ENCODE assay signal across 13 cellular contexts in genomic region chr7:4650471-4651047, GRCh38. TPM values are rescaled to one million over a fixed set of nuclear protein-coding genes. Genes with fewer than 3 reads are reported as not detected.
DNase-seq lines count a peak whose midpoint lies in the region; ATAC-seq, FAIRE-seq and TF ChIP-seq lines count a peak whose summit lies in the region.
"Had no signal": no experiment of that assay in that cellular context is flagged by ENCODE, and none has a peak within 500 bp of the region (broad histone marks: within the 10 kb centered on the region; RNA-seq: fewer than 3 reads in every experiment).

No MANE protein-coding gene starts in this region.

- 86% methylated on average over 18 of the region's 18 CpGs; no CpG with 5 or more reads in 1 of the 2 experiments for WGBS in H1 (ENCODE audit: extremely low coverage in 1 of 2, insufficient coverage in 1 of 2, insufficient read length in 1 of 2, insufficient replicate concordance in 2 of 2, low coverage in 1 of 2, low lambda C conversion rate in 2 of 2, missing lambda C conversion rate in 1 of 2), 2 experiments
- WGBS in HepG2 (ENCODE audit: low lambda C conversion rate): 61% methylated on average over 6 of the region's 18 CpGs
- 63% methylated on average over 18 of the region's 18 CpGs for WGBS in smooth muscle cell (ENCODE audit: low lambda C conversion rate)

- TF ChIP-seq RAD21 in H1 (IDR thresholded peaks at IDR 0.05 in 1 of 2, conservative IDR thresholded peaks at IDR 0.05 in 1 of 2; ENCODE audit: low read depth in 2 of 2, low read length in 2 of 2) (no peak), HepG2 (CRISPR knock-in tag; IDR thresholded peaks at IDR 0.05) (no peak)

- H3K4me3 Mint-ChIP-seq in CD4-positive, alpha-beta memory T cell: no peak overlapping the region
- H3K4me3 Mint-ChIP-seq: IgD-negative memory B cell; stimulated activated memory B cell treated with anti-CD40 and anti-IgM and Interleukin-4, amounts not matched to agents 10 μg/mL and 1 μg/mL and 100 μg/mL, for 72 hours had no signal

- H3K4me2 ChIP-seq in H1 (ENCODE audit: insufficient read depth in 1 of 2, low read depth in 2 of 2, low read length in 2 of 2) (no peak overlapping the region), HepG2 (ENCODE audit: low read depth, low read length) (peak overlapping the region; percentile 54), smooth muscle cell (no peak overlapping the region)

- CTCF ChIA-PET in H1 (lab: Charles Lee; ENCODE audit: partially characterized antibody): interaction anchor here (1.0 kb wide), 1 partner anchor 10 kb away, joined by 3 read pairs; no protein-coding TSS in a partner anchor
- CTCF ChIA-PET in HepG2 (lab: Yijun Ruan, JAX; ENCODE audit: low intra/inter-chr PET ratio, low total read pairs): no interaction called here
- CTCF ChIA-PET in CD4-positive, alpha-beta memory T cell (lab: Charles Lee; ENCODE audit: partially characterized antibody): no interaction called here
- CTCF ChIA-PET in HEK293T (lab: Yijun Ruan, JAX): no interaction called here

- H4K5ac ChIP-seq in H1 (ENCODE audit: insufficient read length, low read depth, low read length): no peak overlapping the region

- no peak overlapping the region for H3K9ac ChIP-seq in H1 (replicated peaks in 1 of 4; ENCODE audit: extremely low read depth in 1 of 4, low read depth in 3 of 4, low read length in 3 of 4)
- H3K9ac ChIP-seq in HepG2 (ENCODE audit: insufficient read depth, low read depth, low read length): peak overlapping the region; percentile 48
- H3K9ac ChIP-seq in smooth muscle cell (ENCODE audit: low read depth): no peak overlapping the region

- H3K9me3 ChIP-seq in HAP-1 (no peaks in the 10 kb centered on the region), H1 (ENCODE audit: insufficient read depth in 2 of 2, low read depth in 1 of 2, low read length in 1 of 2) (peaks cover 8 to 42% of the 10 kb centered on the region in 2 experiments; a peak in 3 of 4 replicates), HepG2 (ENCODE audit: low read length) (no peaks in the 10 kb centered on the region), smooth muscle cell (replicated peaks; ENCODE audit: low read depth) (no peaks in the 10 kb centered on the region)
- no peaks in the 10 kb centered on the region for H3K9me3 ChIP-seq in CD4-positive, alpha-beta memory T cell (ENCODE audit: control insufficient read depth in 1 of 2, low read length in 2 of 2)

- peak overlapping the region; percentile 9; the same call in 1 of the 2 replicates for H2AFZ ChIP-seq in H1 (ENCODE audit: low read length)
- H2AFZ ChIP-seq in HepG2 (ENCODE audit: low read length): peak overlapping the region; percentile 71
- H2AFZ ChIP-seq in smooth muscle cell (ENCODE audit: low read depth): peak overlapping the region; percentile 57

- no peak overlapping the region for H2BK20ac ChIP-seq in H1 (ENCODE audit: low read length)

- no peaks in the 10 kb centered on the region for H3K23me2 ChIP-seq in H1 (ENCODE audit: low read depth, low read length)

- no peak overlapping the region for H3K14ac ChIP-seq in H1 (ENCODE audit: insufficient read length)

- no peaks in the 10 kb centered on the region for H3K27me3 Mint-ChIP-seq in CD4-positive, alpha-beta memory T cell
- H3K27me3 Mint-ChIP-seq: IgD-negative memory B cell; stimulated activated memory B cell treated with anti-CD40 and anti-IgM and Interleukin-4, amounts not matched to agents 10 μg/mL and 1 μg/mL and 100 μg/mL, for 72 hours had no signal

- ATAC-seq in HepG2: peak; percentile 89
- ATAC-seq: stimulated activated memory B cell treated with anti-CD40 and anti-IgM and Interleukin-4, amounts not matched to agents 10 μg/mL and 1 μg/mL and 100 μg/mL, for 72 hours had no signal

- H3K4me1 Mint-ChIP-seq in CD4-positive, alpha-beta memory T cell: no peaks in the 10 kb centered on the region
- H3K4me1 Mint-ChIP-seq: stimulated activated memory B cell treated with anti-CD40 and anti-IgM and Interleukin-4, amounts not matched to agents 10 μg/mL and 1 μg/mL and 100 μg/mL, for 72 hours had no signal

- intact Hi-C loops in HepG2 (cut with micrococcal nuclease; ENCODE audit: unreplicated experiment): no loop called here
- intact Hi-C loops in CD4-positive, alpha-beta memory T cell (cut with micrococcal nuclease): no loop called here

- in situ Hi-C loops in HAP-1 (cut with MboI; ENCODE audit: low sequenced_read_pairs) (no loop called here), HepG2 (cut with HindIII; ENCODE audit: extremely low pct_ligation_motif_present, low pct_unique_long_range_greater_than_20kb) (no loop called here)

- peak overlapping the region; percentile 28; the same call in 1 of the 2 replicates for H4K8ac ChIP-seq in H1 (ENCODE audit: extremely low read depth, insufficient read depth, low read length)

- no peak overlapping the region for H3K4ac ChIP-seq in H1 (replicated peaks; ENCODE audit: insufficient read length, low read depth, low read length)

- H3K36me3 ChIP-seq in HAP-1 (replicated peaks): no peaks in the 10 kb centered on the region
- H3K36me3 ChIP-seq in H1 (ENCODE audit: control insufficient read depth in 2 of 4, insufficient read depth in 4 of 4, low read length in 3 of 4): no peaks in the 10 kb centered on the region
- H3K36me3 ChIP-seq in HepG2 (replicated peaks in 1 of 2; ENCODE audit: control insufficient read depth in 1 of 2, insufficient read depth in 2 of 2, low read length in 2 of 2): no peaks in the 10 kb centered on the region
- no peaks in the 10 kb centered on the region for H3K36me3 ChIP-seq in smooth muscle cell (ENCODE audit: low read depth)
- H3K36me3 ChIP-seq in CD4-positive, alpha-beta memory T cell (ENCODE audit: insufficient read depth, low read length): no peaks in the 10 kb centered on the region

- POLR2A ChIA-PET in H1 (lab: Charles Lee; ENCODE audit: partially characterized antibody): interaction anchor here (0.8 kb wide), 1 partner anchor 9 kb away, joined by 3 read pairs; no protein-coding TSS in a partner anchor
- POLR2A ChIA-PET in HepG2 (lab: Yijun Ruan, JAX): interaction anchor here (0.6 to 2.7 kb wide), 5 partner anchors 9 to 32 kb away, joined by 3 to 12 read pairs (median 3); no protein-coding TSS in a partner anchor
- POLR2A ChIA-PET in CD4-positive, alpha-beta memory T cell (lab: Charles Lee; ENCODE audit: partially characterized antibody): interaction anchor here (1.9 kb wide), 1 partner anchor 9 kb away, joined by 5 read pairs; no protein-coding TSS in a partner anchor
- POLR2A ChIA-PET in HEK293T (lab: Yijun Ruan, JAX): interaction anchor here (0.6 to 2.0 kb wide), 2 partner anchors 9 to 25 kb away, joined by 3 to 5 read pairs; no protein-coding TSS in a partner anchor

- no peak overlapping the region for H3K56ac ChIP-seq in H1 (replicated peaks; ENCODE audit: insufficient read length, low read depth, low read length)

- no peak overlapping the region for H3K18ac ChIP-seq in H1 (ENCODE audit: extremely low read depth, low read length)

- no TSS peak for BruUV-seq in HepG2 (replicated peaks; lab: Mats Ljungman, UMichigan)

- peaks cover 12% of the 10 kb centered on the region for H3K4me1 ChIP-seq in HAP-1
- no peaks in the 10 kb centered on the region for H3K4me1 ChIP-seq in H1 (replicated peaks in 1 of 4; ENCODE audit: control insufficient read depth in 3 of 4, insufficient read depth in 4 of 4, low read length in 3 of 4)
- H3K4me1 ChIP-seq in HepG2 (ENCODE audit: insufficient read depth, low read length): peaks cover 30% of the 10 kb centered on the region
- H3K4me1 ChIP-seq in smooth muscle cell (ENCODE audit: low read depth): peaks cover 14% of the 10 kb centered on the region
- no peaks in the 10 kb centered on the region for H3K4me1 ChIP-seq in CD4-positive, alpha-beta memory T cell (ENCODE audit: insufficient read depth, low read length)

- no peak overlapping the region for H2AK5ac ChIP-seq in H1 (ENCODE audit: low read depth, low read length)

- TF ChIP-seq EP300 in H1 (IDR thresholded peaks at IDR 0.05; ENCODE audit: borderline replicate concordance in 1 of 2, low read depth in 2 of 2, low read length in 2 of 2) (no peak), HepG2 (IDR thresholded peaks at IDR 0.05; ENCODE audit: low read depth in 2 of 2, low read length in 2 of 2) (no peak), HepG2 (CRISPR knock-in tag; IDR thresholded peaks at IDR 0.05; ENCODE audit: borderline replicate concordance) (no peak)

- H2BK120ac ChIP-seq in H1 (replicated peaks; ENCODE audit: low read depth, low read length): no peak overlapping the region

- peaks cover 0 to 3% (median 0%) of the 10 kb centered on the region in 8 donors for H3K9me3 Mint-ChIP-seq in CD4-positive, alpha-beta memory T cell
- H3K9me3 Mint-ChIP-seq: stimulated activated memory B cell treated with anti-CD40 and anti-IgM and Interleukin-4, amounts not matched to agents 10 μg/mL and 1 μg/mL and 100 μg/mL, for 72 hours had no signal

- no peak overlapping the region for H3K27ac Mint-ChIP-seq in CD4-positive, alpha-beta memory T cell
- H3K27ac Mint-ChIP-seq: stimulated activated memory B cell treated with anti-CD40 and anti-IgM and Interleukin-4, amounts not matched to agents 10 μg/mL and 1 μg/mL and 100 μg/mL, for 72 hours had no signal

- H4K20me1 ChIP-seq in H1 (replicated peaks in 1 of 2; ENCODE audit: control insufficient read depth in 1 of 2, insufficient read depth in 2 of 2, low read length in 2 of 2) (no peaks in the 10 kb centered on the region), HepG2 (ENCODE audit: insufficient read depth, low read length) (no peaks in the 10 kb centered on the region), smooth muscle cell (ENCODE audit: low read depth) (no peaks in the 10 kb centered on the region)

- H3K23ac ChIP-seq in H1 (ENCODE audit: insufficient read length): no peak overlapping the region

- H2BK12ac ChIP-seq in H1 (ENCODE audit: low read depth, low read length): no peak overlapping the region

- H3K79me1 ChIP-seq in H1 (ENCODE audit: low read depth, low read length): no peaks in the 10 kb centered on the region

- no peaks in the 10 kb centered on the region for H3F3A ChIP-seq in smooth muscle cell (ENCODE audit: low read depth)

- peaks cover 0 to 3% of the 10 kb centered on the region in 2 donors for H3K36me3 Mint-ChIP-seq in CD4-positive, alpha-beta memory T cell
- H3K36me3 Mint-ChIP-seq: stimulated activated memory B cell treated with anti-CD40 and anti-IgM and Interleukin-4, amounts not matched to agents 10 μg/mL and 1 μg/mL and 100 μg/mL, for 72 hours had no signal

- FAIRE-seq in H1 (lab: Jason Lieb, UNC) (no peak), HepG2 (lab: Jason Lieb, UNC) (no peak)
- FAIRE-seq: islet of Langerhans had no signal

- no peak overlapping the region for H2BK15ac ChIP-seq in H1 (ENCODE audit: low read length)

- no peak overlapping the region for H3K27ac ChIP-seq in H1 (ENCODE audit: low read depth, low read length)
- peak overlapping the region; percentile 39 for H3K27ac ChIP-seq in HepG2 (ENCODE audit: extremely low read length, insufficient read depth, low read length)
- no peak overlapping the region for H3K27ac ChIP-seq in smooth muscle cell (ENCODE audit: low read depth)
- no peak overlapping the region for H3K27ac ChIP-seq in CD4-positive, alpha-beta memory T cell (ENCODE audit: low read depth, low read length)

- no peak overlapping the region for H3K4me3 ChIP-seq in HAP-1
- no peak overlapping the region for H3K4me3 ChIP-seq in H1 (ENCODE audit: extremely low read depth in 1 of 4, insufficient read depth in 2 of 4, low read depth in 3 of 4, low read length in 4 of 4)
- H3K4me3 ChIP-seq in HepG2 (replicated peaks in 1 of 3; ENCODE audit: insufficient read depth in 1 of 3, low read depth in 2 of 3, low read length in 3 of 3): peak overlapping the region in 2 of 3 experiments; percentile 4 to 43; a peak in 4 of 6 replicates
- no peak overlapping the region for H3K4me3 ChIP-seq in smooth muscle cell
- H3K4me3 ChIP-seq in CD4-positive, alpha-beta memory T cell (ENCODE audit: low read length in 2 of 2): no peak overlapping the region
- H3K4me3 ChIP-seq: coronary artery had no signal

- TF ChIP-seq POLR2A in H1 (IDR thresholded peaks at IDR 0.05; ENCODE audit: control extremely low read depth in 1 of 2, low read depth in 2 of 2, low read length in 2 of 2): no peak
- no peak for TF ChIP-seq POLR2A in HepG2 (IDR thresholded peaks at IDR 0.05; ENCODE audit: insufficient read depth in 1 of 2, low read depth in 2 of 2, low read length in 2 of 2)

- H3K27me3 ChIP-seq in HAP-1 (ENCODE audit: low read depth) (no peaks in the 10 kb centered on the region), H1 (replicated peaks in 1 of 4; ENCODE audit: control insufficient read depth in 3 of 4, extremely low read depth in 1 of 4, insufficient read depth in 3 of 4, low read length in 3 of 4) (no peaks in the 10 kb centered on the region; a peak in 2 of 7 replicates), HepG2 (ENCODE audit: control insufficient read depth in 1 of 2, insufficient read depth in 2 of 2, low read length in 2 of 2) (no peaks in the 10 kb centered on the region), smooth muscle cell (ENCODE audit: low read depth) (no peaks in the 10 kb centered on the region)
- H3K27me3 ChIP-seq in CD4-positive, alpha-beta memory T cell (ENCODE audit: insufficient read depth, low read length): no peaks in the 10 kb centered on the region

- H3K79me2 ChIP-seq in H1 (ENCODE audit: control insufficient read depth in 1 of 2, insufficient read depth in 2 of 2, low read length in 2 of 2) (no peaks in the 10 kb centered on the region), HepG2 (ENCODE audit: insufficient read depth, low read length) (no peaks in the 10 kb centered on the region), smooth muscle cell (ENCODE audit: low read depth) (no peaks in the 10 kb centered on the region)

- TF ChIP-seq CTCF in H1 (IDR thresholded peaks at IDR 0.05; ENCODE audit: control extremely low read depth in 1 of 3, insufficient read depth in 1 of 3, low read depth in 1 of 3, low read length in 3 of 3) (no peak), HepG2 (CRISPR knock-in tag; IDR thresholded peaks at IDR 0.05) (peak; percentile 7; the same call in 1 of the 2 replicates), smooth muscle cell (IDR thresholded peaks at IDR 0.05; ENCODE audit: borderline replicate concordance, insufficient read depth, poor library complexity, severe bottlenecking) (no peak)

- no peak overlapping the region for H2BK5ac ChIP-seq in H1 (ENCODE audit: low read depth, low read length)

- no peak overlapping the region for H4K91ac ChIP-seq in H1 (replicated peaks; ENCODE audit: insufficient read length, low read length)

- DNase-seq in HAP-1 (ENCODE audit: low spot score in 2 of 2): peak; percentile 62 to 80
- DNase-seq in H1 (ENCODE audit: low read depth in 1 of 2, low spot score in 2 of 2): peak in 1 of 2 experiments; percentile 46
- peak; percentile 34 for DNase-seq in HepG2 (ENCODE audit: low spot score)
- no peak for DNase-seq in smooth muscle cell (lab: John Stamatoyannopoulos, UW; ENCODE audit: unreplicated experiment)
- DNase-seq in CD4-positive, alpha-beta memory T cell: no peak
- no peak for DNase-seq in UCSD-AML1 (lab: John Stamatoyannopoulos, UW; ENCODE audit: unreplicated experiment)
- no peak for DNase-seq in activated effector memory CD4-positive, alpha-beta T cell treated with Interleukin-2 at 50 U/mL for 16 hours
- DNase-seq in HEK293T (ENCODE audit: extremely low spot score): no peak
- DNase-seq: activated CD8-positive, alpha-beta memory T cell treated with anti-CD3 and anti-CD28 coated beads, Interleukin-2, amount 50 U/mL, for 48 hours had no signal

RNA-seq across cellular contexts. Expression of gene FOXK1, which starts 31.5 kb away (rescaled TPM):
- 8.5 and 8.6 TPM in 2 replicates for total RNA-seq in H1 (2021; fragmentation: NEBNext Ultra II Directional; extraction: Animal tissue kit (Norgen Biotek cat#: 25700))
- polyA plus RNA-seq in H1 (2011; rRNA removed): 2.0 and 2.5 TPM in 2 replicates
- 1.1 TPM for polyA plus RNA-seq in H1 (2011; cell fraction: cytosol; rRNA removed)
- 3.7 TPM for polyA plus RNA-seq in H1 (2011; cell fraction: nucleus; rRNA removed)
- 2.4 to 3.2 TPM (median 3.1 TPM) in 4 replicates for polyA plus RNA-seq in H1 (2012, experiment 1 of 2)
- polyA plus RNA-seq in H1 (2012, experiment 2 of 2): 2.7 TPM
- 2.8 TPM for polyA plus RNA-seq in H1 (2013, experiment 1 of 2)
- polyA plus RNA-seq in H1 (2013, experiment 2 of 2): 2.5 TPM
- 2.9 and 3.8 TPM in 2 replicates for polyA minus RNA-seq in H1 (2011; rRNA and poly(A)+ RNA removed)
- polyA minus RNA-seq in H1 (2011; cell fraction: cytosol; rRNA and poly(A)+ RNA removed): 8.0 TPM
- polyA minus RNA-seq in H1 (2011; cell fraction: nucleus; rRNA and poly(A)+ RNA removed): 5.4 TPM
- 8.8 and 9.7 TPM in 2 replicates for total RNA-seq in HepG2 (2016; rRNA removed; fragmentation: Illumina TruSeq; extraction: Trizol)
- total RNA-seq in HepG2 (2016; cell fraction: cytosol; rRNA removed; fragmentation: Illumina TruSeq; extraction: Trizol; ENCODE audit: low read depth): 20.0 and 23.4 TPM in 2 replicates
- 7.9 and 8.8 TPM in 2 replicates for total RNA-seq in HepG2 (2016; cell fraction: insoluble cytoplasmic fraction; rRNA removed; fragmentation: Illumina TruSeq; extraction: Trizol)
- 8.0 and 8.3 TPM in 2 replicates for total RNA-seq in HepG2 (2016; cell fraction: membrane; rRNA removed; fragmentation: Illumina TruSeq; extraction: Trizol)
- 9.2 and 12.0 TPM in 2 replicates for total RNA-seq in HepG2 (2016; cell fraction: nucleus; rRNA removed; fragmentation: Illumina TruSeq; extraction: Trizol)
- polyA plus RNA-seq in HepG2 (2011; rRNA removed): 4.6 and 4.7 TPM in 2 replicates
- polyA plus RNA-seq in HepG2 (2011; cell fraction: cytosol; rRNA removed): 1.7 and 2.8 TPM in 2 replicates
- polyA plus RNA-seq in HepG2 (2011; cell fraction: nucleus; rRNA removed): 17.7 and 24.7 TPM in 2 replicates
- polyA plus RNA-seq in HepG2 (2012): 4.4 and 4.8 TPM in 2 replicates
- polyA plus RNA-seq in HepG2 (2016; cell fraction: cytosol; fragmentation: Illumina TruSeq; extraction: Trizol; ENCODE audit: low read depth): 0.55 and 0.96 TPM in 2 replicates
- 3.9 and 5.8 TPM in 2 replicates for polyA plus RNA-seq in HepG2 (2016; cell fraction: insoluble cytoplasmic fraction; fragmentation: Illumina TruSeq; extraction: Trizol; ENCODE audit: low read depth)
- polyA plus RNA-seq in HepG2 (2016; cell fraction: membrane; fragmentation: Illumina TruSeq; extraction: Trizol; ENCODE audit: low read depth): 0.41 and 0.84 TPM in 2 replicates
- polyA plus RNA-seq in HepG2 (2016; cell fraction: nucleus; fragmentation: Illumina TruSeq; extraction: Trizol; ENCODE audit: insufficient read depth, low read depth): 15.3 and 17.1 TPM in 2 replicates
- 16.6 and 23.1 TPM in 2 replicates for polyA minus RNA-seq in HepG2 (2011; rRNA and poly(A)+ RNA removed; ENCODE audit: low replicate concordance)
- 12.9 and 14.4 TPM in 2 replicates for polyA minus RNA-seq in HepG2 (2011; cell fraction: cytosol; rRNA and poly(A)+ RNA removed)
- polyA minus RNA-seq in HepG2 (2011; cell fraction: nucleus; rRNA and poly(A)+ RNA removed): 16.2 and 17.8 TPM in 2 replicates
- total RNA-seq in smooth muscle cell: 10.4 and 11.6 TPM in 2 replicates
- polyA plus RNA-seq in smooth muscle cell: 6.0 and 8.5 TPM in 2 replicates
- total RNA-seq in CD4-positive, alpha-beta memory T cell: 10 to 100 TPM; 52.9 to 53.3 TPM
- 1 to 10 TPM; 1.3 to 5.0 TPM for polyA plus RNA-seq in CD4-positive, alpha-beta memory T cell

Comparison
In these comparisons a context has a peak if more than half of its experiments do, and no peak if none do; other contexts are left out.
1. DNase-seq: peak in HAP-1 (2 of 2) and HepG2 (single experiment); none in smooth muscle cell (single experiment), CD4-positive, alpha-beta memory T cell (0 of 5), UCSD-AML1 (single experiment), activated effector memory CD4-positive, alpha-beta T cell treated with Interleukin-2 at 50 U/mL for 16 hours (single experiment) and HEK293T (single experiment).
2. H3K4me3 ChIP-seq: peak in HepG2 (2 of 3); none in HAP-1 (single experiment), H1 (0 of 4), smooth muscle cell (single experiment) and CD4-positive, alpha-beta memory T cell (0 of 2).
3. H2AFZ ChIP-seq: peak in every context shown above with its lines; median percentile 71 in HepG2; 57 in smooth muscle cell; 9 in H1.